In the genomic region with DNA sequence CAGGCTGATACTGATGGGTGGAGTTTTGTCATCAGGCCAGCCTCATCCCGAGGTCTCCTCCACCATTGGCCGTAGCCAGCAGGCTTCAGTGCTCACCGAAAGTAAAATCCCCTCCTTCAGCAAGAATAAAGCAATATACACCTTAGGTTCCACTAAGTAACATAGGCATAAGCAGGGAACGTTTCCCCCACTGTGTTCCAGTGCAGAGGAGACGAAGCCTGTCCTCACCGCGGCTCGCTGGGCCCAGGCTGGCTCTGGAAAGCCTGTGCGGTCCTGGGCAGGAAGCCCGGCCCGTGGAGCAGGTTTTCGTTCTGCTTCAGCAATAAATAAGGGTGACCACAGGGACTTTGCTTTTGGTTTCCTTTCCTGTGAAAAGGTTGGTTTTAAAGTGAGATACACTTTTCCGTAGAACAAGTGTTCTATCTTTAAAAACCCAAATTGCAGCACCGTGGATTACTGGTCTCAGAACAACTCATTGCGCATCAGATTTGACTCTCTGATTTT, we compare ENCODE assay signal across 12 cellular contexts. TPM values are rescaled to one million over a fixed set of nuclear protein-coding genes. Genes with fewer than 3 reads are reported as not detected.
DNase-seq lines count a peak whose midpoint lies in the region; ATAC-seq and TF ChIP-seq lines count a peak whose summit lies in the region.
"Had no signal": no experiment of that assay in that cellular context is flagged by ENCODE, and none has a peak within 500 bp of the region (broad histone marks: within the 10 kb centered on the region; RNA-seq: fewer than 3 reads in every experiment).

No MANE protein-coding gene starts in this region.

- no peak overlapping the region for H4K5ac ChIP-seq in H9 (ENCODE audit: insufficient read length, low read depth, low read length)

- H3K79me2 ChIP-seq in H9 (ENCODE audit: insufficient read depth, low read length) (peaks cover 2% of the 10 kb centered on the region; the same call in 1 of the 2 replicates), neural progenitor cell (ENCODE audit: low read depth) (no peaks in the 10 kb centered on the region)

- H2BK5ac ChIP-seq in H9 (ENCODE audit: insufficient read length, low read length), result no peak overlapping the region

- H3K18ac ChIP-seq in H9 (ENCODE audit: insufficient read length, low read depth, low read length), result no peak overlapping the region

- H3K27me3 ChIP-seq in H9 (ENCODE audit: insufficient read depth, low read length), result no peaks in the 10 kb centered on the region
- no peaks in the 10 kb centered on the region for H3K27me3 ChIP-seq in neural progenitor cell

- H3K36me3 Mint-ChIP-seq in memory B cell (peaks cover 53% of the 10 kb centered on the region), H9 (ENCODE audit: insufficient read depth in 1 of 3, low read depth in 3 of 3) (peaks cover 55 to 80% (median 75%) of the 10 kb centered on the region in 3 experiments), neural progenitor cell (peaks cover 53% of the 10 kb centered on the region)

- H2AFZ ChIP-seq in H9 (ENCODE audit: low read length) (no peak overlapping the region), neural progenitor cell (replicated peaks) (no peak overlapping the region)

- no peaks in the 10 kb centered on the region for H3K4me1 ChIP-seq in H9 (ENCODE audit: insufficient read depth, low read length)
- no peaks in the 10 kb centered on the region for H3K4me1 ChIP-seq in neural progenitor cell

- no peak overlapping the region for H3K14ac ChIP-seq in H9 (ENCODE audit: insufficient read depth, low read length)

- H2AK5ac ChIP-seq in H9 (ENCODE audit: insufficient read length, low read length), result no peak overlapping the region

- H4K91ac ChIP-seq in H9 (ENCODE audit: insufficient read length, low read depth, low read length), result no peak overlapping the region

- no peak overlapping the region for H3K4ac ChIP-seq in H9 (ENCODE audit: low read depth, low read length)

- no peaks in the 10 kb centered on the region for H3K79me1 ChIP-seq in H9 (ENCODE audit: insufficient read depth, low read depth, low read length, poor library complexity, severe bottlenecking)

- H2BK20ac ChIP-seq in H9 (ENCODE audit: low read depth, low read length, poor library complexity, severe bottlenecking), result no peak overlapping the region

- H3K27me3 Mint-ChIP-seq in memory B cell, result no peaks in the 10 kb centered on the region
- H3K27me3 Mint-ChIP-seq in H9 (ENCODE audit: low read depth), result no peaks in the 10 kb centered on the region
- peaks cover 7% of the 10 kb centered on the region for H3K27me3 Mint-ChIP-seq in neural progenitor cell (ENCODE audit: insufficient read depth, low read depth)

- no peaks in the 10 kb centered on the region for H3K9me3 Mint-ChIP-seq in memory B cell
- peaks cover 6 to 9% of the 10 kb centered on the region in 2 experiments; a peak in 4 of 5 replicates for H3K9me3 Mint-ChIP-seq in H9
- peaks cover 2% of the 10 kb centered on the region for H3K9me3 Mint-ChIP-seq in neural progenitor cell

- no peak overlapping the region for H3T11ph ChIP-seq in H9 (ENCODE audit: low read length)

- no peak overlapping the region for H3K23ac ChIP-seq in H9 (ENCODE audit: insufficient read length, low read depth, low read length)

- no peak overlapping the region for H2BK15ac ChIP-seq in H9 (ENCODE audit: low read depth, low read length)

- H3K4me2 ChIP-seq in H9 (ENCODE audit: insufficient read depth, insufficient read length, low read length) (no peak overlapping the region), neural progenitor cell (no peak overlapping the region)

- DNase-seq in memory B cell (ENCODE audit: low spot score in 2 of 2), result no peak
- no peak for DNase-seq in H9
- DNase-seq in neural progenitor cell (ENCODE audit: low spot score), result no peak
- DNase-seq in midbrain (lab: John Stamatoyannopoulos, UW), result no peak
- no peak for DNase-seq in SIG-M5 treated with dmso at 0.1 percent for 504 hours (lab: John Stamatoyannopoulos, UW; ENCODE audit: unreplicated experiment)
- DNase-seq: DMS79 treated with DMSO at 0.1 percent for 48 hours; NCI-H2029 treated with DMSO at 0.1 percent for 48 hours; stimulated activated CD4-positive, alpha-beta T cell treated with anti-CD3 and anti-CD28 coated beads, Interleukin-12 subunit alpha, Interleukin-12 subunit beta, amount 100 ng/mL, for 4 hours had no signal

- peaks cover 4% of the 10 kb centered on the region for H3K9me3 ChIP-seq in H9 (ENCODE audit: control insufficient read depth, low read depth, low read length)
- H3K9me3 ChIP-seq in neural progenitor cell (ENCODE audit: low read depth), result no peaks in the 10 kb centered on the region

- no peak overlapping the region for H3K56ac ChIP-seq in H9 (ENCODE audit: insufficient read length, low read depth, low read length)

- H3K4me3 Mint-ChIP-seq in memory B cell (no peak overlapping the region), H9 (no peak overlapping the region), neural progenitor cell (no peak overlapping the region)

- ATAC-seq in GM18873 (IDR thresholded peaks at IDR 0.05; ENCODE audit: low FRiP score, unreplicated experiment), result peak; percentile 84
- peak; percentile 90 for ATAC-seq in GM21515 (IDR thresholded peaks at IDR 0.05; ENCODE audit: unreplicated experiment)
- peak; percentile 86 for ATAC-seq in HG03135 (IDR thresholded peaks at IDR 0.05; ENCODE audit: unreplicated experiment)
- ATAC-seq in memory B cell (ENCODE audit: low read depth), result peak; percentile 41

- H3K9ac ChIP-seq in H9 (ENCODE audit: extremely low read depth, insufficient read length, low read length), result no peak overlapping the region
- H3K9ac ChIP-seq in neural progenitor cell, result no peak overlapping the region

- H3K4me1 Mint-ChIP-seq in memory B cell (peaks cover 10% of the 10 kb centered on the region), H9 (no peaks in the 10 kb centered on the region), neural progenitor cell (no peaks in the 10 kb centered on the region)

- H4K20me1 ChIP-seq in H9 (ENCODE audit: control insufficient read depth, insufficient read depth, insufficient read length) (no peaks in the 10 kb centered on the region), neural progenitor cell (ENCODE audit: low read depth) (no peaks in the 10 kb centered on the region)

- no CpG with 5 or more reads among the region's 15 CpGs for WGBS in H9 (ENCODE audit: extremely low coverage, insufficient read length, low lambda C conversion rate)

- H2BK120ac ChIP-seq in H9 (ENCODE audit: low read depth, low read length, poor library complexity, severe bottlenecking), result no peak overlapping the region

- H3K36me3 ChIP-seq in neural progenitor cell, result no peaks in the 10 kb centered on the region

- H3K23me2 ChIP-seq in H9 (ENCODE audit: insufficient read length, low read depth, low read length, poor library complexity, severe bottlenecking), result no peaks in the 10 kb centered on the region

- H3K27ac Mint-ChIP-seq in memory B cell (peak overlapping the region; percentile 83), H9 (no peak overlapping the region), neural progenitor cell (no peak overlapping the region)

- no peak overlapping the region for H2BK12ac ChIP-seq in H9 (ENCODE audit: insufficient read length, low read depth, low read length)

- H3F3A ChIP-seq in neural progenitor cell (ENCODE audit: low read depth), result no peaks in the 10 kb centered on the region

- H4K8ac ChIP-seq in H9 (replicated peaks; ENCODE audit: insufficient read length, low read depth, low read length), result no peak overlapping the region

- no peak overlapping the region for H3K27ac ChIP-seq in H9 (ENCODE audit: insufficient read length, low read depth, low read length)
- no peak overlapping the region for H3K27ac ChIP-seq in neural progenitor cell

- TF ChIP-seq CTCF in H9 (conservative IDR thresholded peaks at IDR 0.05) (no peak), neural progenitor cell (IDR thresholded peaks at IDR 0.05) (no peak)

- H3K4me3 ChIP-seq in neural progenitor cell, result no peak overlapping the region

RNA-seq across cellular contexts. Expression of a gene that starts 16.3 kb away (rescaled TPM):
- total RNA-seq in H9 (2021) (0.33 TPM in 1 of 2 replicates, not detected in the other), neural progenitor cell (ENCODE audit: low replicate concordance) (0.65 TPM in 1 of 2 replicates, not detected in the other)
- total RNA-seq: SK-MEL-5 had no signal
